In the genomic region with DNA sequence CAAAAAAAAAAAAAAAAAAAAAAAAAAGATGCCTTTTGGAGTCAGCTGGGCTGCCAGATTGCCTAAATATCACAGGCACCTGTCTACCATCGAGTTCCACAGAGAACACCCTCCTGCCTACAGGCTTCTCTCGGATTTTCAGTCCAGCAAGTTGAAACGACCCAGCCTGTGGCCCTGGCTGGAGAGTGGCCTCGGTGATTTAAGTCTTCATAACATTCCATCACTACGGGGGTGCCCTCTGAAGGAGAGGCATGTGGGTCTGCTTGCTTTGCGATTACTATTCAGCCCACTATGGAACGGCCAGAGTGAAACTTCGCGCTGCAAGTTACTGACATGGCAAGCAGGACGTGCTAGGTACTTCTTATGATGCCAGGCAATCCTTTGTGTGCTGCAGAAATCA, we compare ENCODE assay signal across 14 cellular contexts. TPM values are rescaled to one million over a fixed set of nuclear protein-coding genes. Genes with fewer than 3 reads are reported as not detected.
DNase-seq lines count a peak whose midpoint lies in the region; ATAC-seq and TF ChIP-seq lines count a peak whose summit lies in the region.
"Had no signal": no experiment of that assay in that cellular context is flagged by ENCODE, and none has a peak within 500 bp of the region (broad histone marks: within the 10 kb centered on the region; RNA-seq: fewer than 3 reads in every experiment).

No MANE protein-coding gene starts in this region.

- no peak overlapping the region for H3K14ac ChIP-seq in IMR-90 (replicated peaks; ENCODE audit: low read depth, low read length)

- intact Hi-C loops in IMR-90 (cut with micrococcal nuclease): no loop called here

- DNase-seq in activated CD8-positive, alpha-beta memory T cell treated with anti-CD3 and anti-CD28 coated beads for 24 hours: peak; percentile 38
- no peak for DNase-seq in activated CD8-positive, alpha-beta memory T cell treated with anti-CD3 and anti-CD28 coated beads, Interleukin-2, amount 50 U/mL, for 48 hours
- DNase-seq in IMR-90: no peak
- DNase-seq in mesenteric fat pad (ENCODE audit: low spot score): peak; percentile 73
- no peak for DNase-seq in NCI-H69 (lab: John Stamatoyannopoulos, UW)
- DNase-seq in HCEC 1CT: no peak
- DNase-seq: 8988T, AML-193, GOT3 had no signal

- CTCF ChIA-PET in IMR-90 (lab: Yijun Ruan, JAX): no interaction called here

- H4K5ac ChIP-seq in IMR-90 (ENCODE audit: low read depth, low read length): no peak overlapping the region

- no peaks in the 10 kb centered on the region for H3K36me3 ChIP-seq in IMR-90 (ENCODE audit: control insufficient read depth, insufficient read depth, low read length)
- H3K36me3 ChIP-seq: BLaER1 had no signal

- no peak overlapping the region for H2AK5ac ChIP-seq in IMR-90 (ENCODE audit: low read depth, low read length)

- ATAC-seq in IMR-90 (ENCODE audit: low read depth) (no peak), GM21619 (IDR thresholded peaks at IDR 0.05; ENCODE audit: unreplicated experiment) (no peak)
- ATAC-seq: GM12878 had no signal

- no peaks in the 10 kb centered on the region for H3K9me3 ChIP-seq in IMR-90 (ENCODE audit: control insufficient read depth, insufficient read depth, low read length)
- H3K9me3 ChIP-seq: BLaER1 had no signal

- no peak overlapping the region for H3K18ac ChIP-seq in IMR-90 (ENCODE audit: low read depth, low read length)

- no peak for TF ChIP-seq POLR2A in IMR-90 (IDR thresholded peaks at IDR 0.05; ENCODE audit: low read depth, low read length)

- no peak for TF ChIP-seq RAD21 in IMR-90 (IDR thresholded peaks at IDR 0.05; ENCODE audit: low read length)

- POLR2A ChIA-PET in IMR-90 (lab: Charles Lee; ENCODE audit: unreplicated experiment): no interaction called here

- in situ Hi-C loops in IMR-90 (cut with MboI; ENCODE audit: low sequenced_read_pairs): no loop called here

- WGBS in IMR-90 (ENCODE audit: extremely low coverage in 2 of 2, insufficient read length in 1 of 2), 2 experiments: 87% methylated on average over 5 of the region's 10 CpGs; no CpG with 5 or more reads in 1 of the 2 experiments

- H4K20me1 ChIP-seq in IMR-90 (ENCODE audit: insufficient read depth, low read length): no peaks in the 10 kb centered on the region
- H4K20me1 ChIP-seq: BLaER1 had no signal

- no peak for TF ChIP-seq CTCF in IMR-90 (conservative IDR thresholded peaks at IDR 0.05; ENCODE audit: low read depth, low read length)

- H2AK9ac ChIP-seq in IMR-90 (replicated peaks; ENCODE audit: low read depth, low read length, poor library complexity): no peak overlapping the region

- no peak overlapping the region for H3K56ac ChIP-seq in IMR-90 (ENCODE audit: extremely low read depth, insufficient read depth, low read length)

- H3K4me1 ChIP-seq in IMR-90 (ENCODE audit: control insufficient read depth, insufficient read depth, low read length): peaks cover 8% of the 10 kb centered on the region
- H3K4me1 ChIP-seq: BLaER1 had no signal

- H3K4me3 ChIP-seq in IMR-90 (ENCODE audit: insufficient read depth, low read depth, low read length): no peak overlapping the region
- H3K4me3 ChIP-seq: BLaER1, GM12878 had no signal

- H3K4ac ChIP-seq in IMR-90 (ENCODE audit: low read depth, low read length): no peak overlapping the region

- H4K8ac ChIP-seq in IMR-90 (ENCODE audit: low read depth in 2 of 2, low read length in 2 of 2): no peak overlapping the region

- H3K27ac ChIP-seq in IMR-90 (ENCODE audit: insufficient read depth, low read length): no peak overlapping the region
- H3K27ac ChIP-seq: BLaER1 had no signal

- H2BK15ac ChIP-seq in IMR-90 (ENCODE audit: low read depth, low read length): no peak overlapping the region

- no TSS peak for BruUV-seq in IMR-90 (replicated peaks; lab: Mats Ljungman, UMichigan)

- no peak overlapping the region for H3K4me2 ChIP-seq in IMR-90 (ENCODE audit: low read depth, low read length)
- H3K4me2 ChIP-seq: BLaER1 had no signal

- no peak overlapping the region for H3K23ac ChIP-seq in IMR-90 (ENCODE audit: low read depth, low read length)

- dilution Hi-C loops in IMR-90 (cut with HindIII; ENCODE audit: low sequenced_read_pairs, unreplicated experiment): no loop called here

- H4K91ac ChIP-seq in IMR-90 (ENCODE audit: insufficient read depth, low read depth, low read length): no peak overlapping the region

- no peak overlapping the region for H3K9ac ChIP-seq in IMR-90 (ENCODE audit: low read depth, low read length)
- H3K9ac ChIP-seq: BLaER1 had no signal

- H2AFZ ChIP-seq in IMR-90 (replicated peaks; ENCODE audit: low read length, poor library complexity): no peak overlapping the region

- 0 out of 2 replicates have a peak, but pooled peaks cover 4% of the 10 kb centered on the region for H3K9me1 ChIP-seq in IMR-90 (ENCODE audit: insufficient read depth, low read length)

- no peak overlapping the region for H2BK120ac ChIP-seq in IMR-90 (ENCODE audit: low read depth, low read length)

- H2BK5ac ChIP-seq in IMR-90 (ENCODE audit: low read depth, low read length, poor library complexity, severe bottlenecking): no peak overlapping the region

- H3K79me1 ChIP-seq in IMR-90 (ENCODE audit: low read depth in 1 of 2, low read length in 2 of 2): no peaks in the 10 kb centered on the region

- H3K27me3 ChIP-seq in IMR-90 (ENCODE audit: control insufficient read depth, insufficient read depth, low read length): no peaks in the 10 kb centered on the region
- H3K27me3 ChIP-seq: BLaER1 had no signal

- peak overlapping the region; percentile 10; the same call in 1 of the 2 replicates for H2BK20ac ChIP-seq in IMR-90 (ENCODE audit: low read depth, low read length)

TF ChIP-seq in IMR-90, 13 proteins besides CTCF, POLR2A, EP300 and RAD21:
- no peak for TF ChIP-seq CEBPB (IDR thresholded peaks at IDR 0.05; ENCODE audit: low read depth, low read length)
- TF ChIP-seq RCOR1 (IDR thresholded peaks at IDR 0.05; ENCODE audit: insufficient replicate concordance, low read length): no peak
- no peak for TF ChIP-seq NFE2L2 (IDR thresholded peaks at IDR 0.05; ENCODE audit: low read depth, low read length)
- no peak for TF ChIP-seq MAFK (IDR thresholded peaks at IDR 0.05; ENCODE audit: low read depth, low read length)
- no peak for TF ChIP-seq USF2 (IDR thresholded peaks at IDR 0.05; ENCODE audit: low read depth, low read length)
- TF ChIP-seq MXI1 (IDR thresholded peaks at IDR 0.05; ENCODE audit: borderline replicate concordance, low read depth, low read length): no peak
- TF ChIP-seq BHLHE40 (IDR thresholded peaks at IDR 0.05; ENCODE audit: low read depth, low read length): no peak
- TF ChIP-seq CHD1 (IDR thresholded peaks at IDR 0.05; ENCODE audit: low read depth, low read length): no peak
- TF ChIP-seq MAZ (IDR thresholded peaks at IDR 0.05; ENCODE audit: borderline replicate concordance, low read depth, low read length): no peak
- TF ChIP-seq RFX5 (IDR thresholded peaks at IDR 0.05; ENCODE audit: low read depth, low read length): no peak
- no peak for TF ChIP-seq SMC3 (IDR thresholded peaks at IDR 0.05; ENCODE audit: low read depth, low read length)
- no peak for TF ChIP-seq ELK1 (IDR thresholded peaks at IDR 0.05; ENCODE audit: borderline replicate concordance, low read depth, low read length)
- no peak for TF ChIP-seq FOS (IDR thresholded peaks at IDR 0.05; ENCODE audit: low read depth, low read length)
TF ChIP-seq in IMR-90: peak in this region for 0.

RNA-seq across cellular contexts. Expression of gene MARCHF10, which starts 42.8 kb away (rescaled TPM):
- under 0.01 and 0.18 TPM in 2 replicates for total RNA-seq in IMR-90 (2012; rRNA removed)
- polyA plus RNA-seq in IMR-90 (2012; rRNA removed): 0.10 and 0.74 TPM in 2 replicates
- 0.33 and 0.42 TPM in 2 replicates for polyA plus RNA-seq in IMR-90 (2012; cell fraction: cytosol; rRNA removed)
- 0.50 and 1.2 TPM in 2 replicates for polyA plus RNA-seq in IMR-90 (2012; cell fraction: nucleus; rRNA removed; ENCODE audit: low replicate concordance)
- 0.16 TPM for total RNA-seq in mesenteric fat pad
- total RNA-seq: Daoy, G401 had no signal

Comparison
In these comparisons a context has a peak if more than half of its experiments do, and no peak if none do; other contexts are left out.
1. DNase-seq: peak in activated CD8-positive, alpha-beta memory T cell treated with anti-CD3 and anti-CD28 coated beads for 24 hours (single experiment) and mesenteric fat pad (single experiment); none in activated CD8-positive, alpha-beta memory T cell treated with anti-CD3 and anti-CD28 coated beads, Interleukin-2, amount 50 U/mL, for 48 hours (single experiment), IMR-90 (single experiment), NCI-H69 (single experiment) and HCEC 1CT (single experiment).